ENCODE assay signal across 8 cellular contexts in genomic region chr11:118913411-118914125, GRCh38. TPM values are rescaled to one million over a fixed set of nuclear protein-coding genes. Genes with fewer than 3 reads are reported as not detected.
A peak's percentile ranks its signal among the peaks of the same experiment; 100 is the strongest.
DNase-seq lines count a peak whose midpoint lies in the region; ATAC-seq lines count a peak whose summit lies in the region.

No MANE protein-coding gene starts in this region.

- peak overlapping the region; percentile 99 for H3K27ac Mint-ChIP-seq in central memory CD8-positive, alpha-beta T cell (ENCODE audit: low read depth)
- peak overlapping the region; percentile 80 to 99 (median 94) for H3K27ac Mint-ChIP-seq in naive B cell

- peak; percentile 15 for ATAC-seq in central memory CD8-positive, alpha-beta T cell (replicated peaks; ENCODE audit: extremely low read depth, poor library complexity, severe bottlenecking)
- ATAC-seq in naive B cell (ENCODE audit: low read depth in 2 of 2), result peak in 1 of 2 donors; percentile 4
- no peak for ATAC-seq in GM18868 (IDR thresholded peaks at IDR 0.05; ENCODE audit: unreplicated experiment)
- no peak for ATAC-seq in HG03280 (IDR thresholded peaks at IDR 0.05; ENCODE audit: unreplicated experiment)

- peak overlapping the region; percentile 84 for H3K4me3 Mint-ChIP-seq in central memory CD8-positive, alpha-beta T cell
- H3K4me3 Mint-ChIP-seq in naive B cell, result peak overlapping the region; percentile 67 to 88 (median 82)

- H3K36me3 ChIP-seq in BLaER1 (no peaks in the 10 kb centered on the region), NT2/D1 (ENCODE audit: insufficient read depth, insufficient read length, low read length) (peaks cover 12% of the 10 kb centered on the region), HAP-1 (replicated peaks) (no peaks in the 10 kb centered on the region)

- no peaks in the 10 kb centered on the region for H4K20me1 ChIP-seq in BLaER1

- peaks cover 76% of the 10 kb centered on the region for H3K4me1 Mint-ChIP-seq in central memory CD8-positive, alpha-beta T cell
- H3K4me1 Mint-ChIP-seq in naive B cell, result peaks cover 66 to 87% (median 79%) of the 10 kb centered on the region in 3 donors

- no peaks in the 10 kb centered on the region for H3K27me3 ChIP-seq in BLaER1
- H3K27me3 ChIP-seq in NT2/D1 (ENCODE audit: insufficient read depth, insufficient read length), result no peaks in the 10 kb centered on the region
- H3K27me3 ChIP-seq in HAP-1 (ENCODE audit: low read depth), result no peaks in the 10 kb centered on the region

- peak overlapping the region; percentile 99 for H3K4me2 ChIP-seq in BLaER1

- H3K4me1 ChIP-seq in BLaER1, result peaks cover 97% of the 10 kb centered on the region
- H3K4me1 ChIP-seq in NT2/D1 (ENCODE audit: insufficient read depth, insufficient read length), result peaks cover 28% of the 10 kb centered on the region
- peaks cover 39% of the 10 kb centered on the region for H3K4me1 ChIP-seq in HAP-1

- H3K9me3 Mint-ChIP-seq in central memory CD8-positive, alpha-beta T cell, result no peaks in the 10 kb centered on the region
- no peaks in the 10 kb centered on the region for H3K9me3 Mint-ChIP-seq in naive B cell

- H3K4me3 ChIP-seq in BLaER1 (peak overlapping the region; percentile 64), NT2/D1 (ENCODE audit: insufficient read length, low read depth) (no peak overlapping the region), HAP-1 (no peak overlapping the region)

- no peak for DNase-seq in NT2/D1 (ENCODE audit: low read depth, low spot score)
- peak in 1 of 2 donors; percentile 59 for DNase-seq in central memory CD8-positive, alpha-beta T cell (ENCODE audit: low spot score in 2 of 2)
- DNase-seq in naive B cell, result no peak
- DNase-seq in DMS53 (lab: John Stamatoyannopoulos, UW), result no peak
- DNase-seq in HAP-1 (ENCODE audit: low spot score in 2 of 2), result no peak

- H3K9ac ChIP-seq in BLaER1 (peak overlapping the region; percentile 85), NT2/D1 (ENCODE audit: insufficient read length, low read depth) (peak overlapping the region; percentile 79)

- no peaks in the 10 kb centered on the region for H3K27me3 Mint-ChIP-seq in central memory CD8-positive, alpha-beta T cell
- H3K27me3 Mint-ChIP-seq in naive B cell, result no peaks in the 10 kb centered on the region

- in situ Hi-C loops in HAP-1 (cut with MboI; ENCODE audit: low sequenced_read_pairs), result no loop called here

- H3K27ac ChIP-seq in BLaER1, result peak overlapping the region; percentile 96

- peaks cover 58% of the 10 kb centered on the region for H3K36me3 Mint-ChIP-seq in central memory CD8-positive, alpha-beta T cell (ENCODE audit: insufficient read depth)
- H3K36me3 Mint-ChIP-seq in naive B cell, result no peaks in the 10 kb centered on the region

- H3K9me3 ChIP-seq in BLaER1, result no peaks in the 10 kb centered on the region
- H3K9me3 ChIP-seq in NT2/D1 (ENCODE audit: insufficient read depth, low read length), result no peaks in the 10 kb centered on the region
- H3K9me3 ChIP-seq in HAP-1, result no peaks in the 10 kb centered on the region

RNA-seq across cellular contexts. Expression of gene BCL9L, which starts 12.2 kb away (rescaled TPM):
- polyA plus RNA-seq in naive B cell (ENCODE audit: low read depth in 6 of 6), result 1 to 10 TPM in 2 of 6 donors, under 1 TPM in 3, not detected in 1; 0.50 to 3.2 (median 0.75) TPM

RNA-seq across cellular contexts. Expression of gene CXCR5, which starts 29.9 kb away (rescaled TPM):
- polyA plus RNA-seq in naive B cell (ENCODE audit: low read depth in 6 of 6), result 100 to 1,000 TPM; 101 to 157 (median 116) TPM

RNA-seq across cellular contexts. Expression of gene UPK2, which starts 42.5 kb away (rescaled TPM):
- under 1 TPM in 3 of 6 donors, not detected in 3; 0.33 to 0.43 (median 0.35) TPM for polyA plus RNA-seq in naive B cell (ENCODE audit: low read depth in 6 of 6)

RNA-seq across cellular contexts. Expression of gene FOXR1, which starts 58.0 kb away (rescaled TPM):
- polyA plus RNA-seq in naive B cell (ENCODE audit: low read depth in 6 of 6), result not detected
